Comparison of ENCODE assay signal across 8 cellular contexts in the genomic region with DNA sequence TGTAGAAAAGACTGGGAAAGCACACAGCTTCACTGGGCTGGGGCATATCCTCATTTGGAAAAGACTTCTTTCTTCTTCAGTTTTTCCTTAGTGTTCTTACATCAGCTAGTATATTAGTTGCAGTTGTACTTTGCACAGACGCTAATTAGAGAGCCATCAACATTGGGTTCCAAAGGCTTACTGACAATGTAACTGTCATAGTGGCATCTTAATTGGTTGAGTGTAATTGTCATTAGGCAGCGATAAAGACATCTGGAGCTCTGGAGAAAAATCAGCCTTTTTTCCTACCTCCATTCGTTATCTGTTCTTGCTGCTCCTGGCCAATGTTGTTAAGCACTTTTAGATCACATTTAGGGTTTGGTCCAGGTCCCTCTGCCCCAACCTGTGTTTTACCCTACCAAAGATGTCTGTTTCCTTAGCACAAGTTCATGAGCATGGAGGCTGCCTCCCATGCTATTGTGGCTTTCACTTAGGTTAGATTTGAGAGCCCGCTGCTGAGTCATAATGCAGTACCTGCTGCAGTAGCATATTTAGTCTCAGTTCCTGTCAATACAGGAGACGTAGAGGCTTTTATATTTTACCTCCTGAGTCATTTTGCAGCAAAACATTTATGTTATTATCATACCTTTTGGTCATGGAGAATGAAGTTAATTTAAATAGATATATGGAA. TPM values are rescaled to one million over a fixed set of nuclear protein-coding genes. Genes with fewer than 3 reads are reported as not detected.
A peak's percentile ranks its signal among the peaks of the same experiment; 100 is the strongest.
DNase-seq lines count a peak whose midpoint lies in the region; ATAC-seq and TF ChIP-seq lines count a peak whose summit lies in the region.

No MANE protein-coding gene starts in this region.

- no peaks in the 10 kb centered on the region for H3K9me3 ChIP-seq in breast epithelium

- peak; percentile 68 for DNase-seq in NCI-H69 (lab: John Stamatoyannopoulos, UW)
- DNase-seq in retina: peak; percentile 62
- no peak for DNase-seq in AG20443 (ENCODE audit: low spot score)
- DNase-seq in COR-L47 (lab: John Stamatoyannopoulos, UW): no peak
- DNase-seq in breast epithelium (ENCODE audit: low spot score in 2 of 2): no peak
- DNase-seq in NCI-H526 treated with DMSO at 0.1 percent for 48 hours (lab: John Stamatoyannopoulos, UW): no peak

- no peaks in the 10 kb centered on the region for H3K4me1 ChIP-seq in breast epithelium

- intact Hi-C loops in breast epithelium (cut with DNase I; ENCODE audit: low total_unique reads): loop anchor here (5.0 kb wide), 1 partner anchor 653 kb away; no protein-coding TSS in a partner anchor

- TF ChIP-seq POLR2A in breast epithelium (IDR thresholded peaks at IDR 0.05): no peak

- H3K27ac ChIP-seq in breast epithelium: no peak overlapping the region

- TF ChIP-seq CTCF in breast epithelium (IDR thresholded peaks at IDR 0.05): no peak

- H3K36me3 ChIP-seq in breast epithelium: no peaks in the 10 kb centered on the region

- ATAC-seq in GM18909 (IDR thresholded peaks at IDR 0.05; ENCODE audit: poor library complexity, unreplicated experiment): peak; percentile 94
- peak; percentile 98 for ATAC-seq in GM21825 (IDR thresholded peaks at IDR 0.05; ENCODE audit: unreplicated experiment)

- no peaks in the 10 kb centered on the region for H3K27me3 ChIP-seq in breast epithelium

- H3K4me3 ChIP-seq in breast epithelium: no peak overlapping the region

RNA-seq across cellular contexts. Expression of a gene that starts 49.2 kb away (rescaled TPM):
- 10 to 100 TPM; 14.9 to 22.3 (median 16.4) TPM for total RNA-seq in breast epithelium

Comparison
In these comparisons a context has a peak if more than half of its experiments do, and no peak if none do; other contexts are left out.
1. DNase-seq: peak in NCI-H69 (single experiment) and retina (single experiment); none in AG20443 (single experiment), COR-L47 (single experiment), breast epithelium (0 of 2) and NCI-H526 treated with DMSO at 0.1 percent for 48 hours (single experiment).